1 cellular context compared by ENCODE assay signal in genomic region chr22:39671936-39672335, GRCh38.
TF ChIP-seq lines count a peak whose summit lies in the region.

No MANE protein-coding gene starts in this region.

TF ChIP-seq in HCT116, 20 proteins besides CTCF, POLR2A, EP300 and RAD21 (continued from another document):
- no peak for TF ChIP-seq FOSL1 (IDR thresholded peaks at IDR 0.05; ENCODE audit: low read depth)
